In the genomic region with DNA sequence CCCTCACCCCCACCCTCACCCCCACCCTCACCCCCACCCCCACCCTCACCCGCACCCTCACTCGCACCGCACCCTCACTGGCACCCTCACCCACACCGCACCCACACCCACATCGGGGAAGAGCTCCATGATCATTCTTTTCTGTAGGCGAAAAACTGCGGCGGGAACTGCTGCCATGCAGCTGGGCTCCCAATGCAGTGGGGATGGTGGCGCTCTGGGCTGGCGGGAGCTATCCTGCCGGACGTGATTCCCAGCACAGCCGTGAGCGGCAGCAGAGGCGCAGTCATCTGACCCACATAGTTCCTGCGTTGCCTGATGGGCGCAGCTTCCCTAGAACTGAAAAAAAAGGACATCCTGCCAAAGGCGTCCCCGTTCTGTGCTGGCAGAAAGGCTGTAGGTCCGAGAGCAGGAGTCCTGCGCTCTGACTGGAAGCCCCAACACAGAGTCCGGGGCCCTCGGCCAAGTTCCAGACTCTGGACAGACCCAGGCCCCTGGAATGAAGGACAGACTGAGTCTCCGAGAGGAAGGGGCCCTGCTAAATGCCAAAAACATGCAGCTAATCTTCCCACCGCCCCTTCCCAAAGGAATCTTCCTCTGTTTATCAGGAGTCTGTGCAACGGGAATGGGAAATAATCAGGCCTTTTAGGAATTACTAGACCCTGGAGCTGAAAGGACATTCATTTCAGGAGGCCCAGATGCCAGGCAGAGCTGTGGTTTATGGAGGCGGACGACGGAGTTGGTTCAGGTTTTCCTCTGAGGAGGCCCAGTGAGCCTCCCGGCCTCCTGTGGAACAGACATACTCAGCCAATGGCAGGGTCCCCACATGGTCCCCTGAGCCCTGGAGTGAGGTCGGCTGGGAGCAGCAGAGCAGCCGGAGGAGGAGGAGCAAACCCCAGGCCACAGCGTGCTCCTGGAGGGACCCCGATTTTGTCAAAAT, we compare ENCODE assay signal across 8 cellular contexts. TPM values are rescaled to one million over a fixed set of nuclear protein-coding genes. Genes with fewer than 3 reads are reported as not detected.
A peak's percentile ranks its signal among the peaks of the same experiment; 100 is the strongest.
DNase-seq lines count a peak whose midpoint lies in the region; ATAC-seq and TF ChIP-seq lines count a peak whose summit lies in the region.

No MANE protein-coding gene starts in this region.

- H3K36me3 Mint-ChIP-seq in CD8-positive, alpha-beta memory T cell = peaks cover 0 to 9% (median 0%) of the 10 kb centered on the region in 3 donors

- peaks cover 0 to 4% of the 10 kb centered on the region in 2 donors for H3K27me3 Mint-ChIP-seq in CD8-positive, alpha-beta memory T cell

- no peaks in the 10 kb centered on the region for H3K9me3 ChIP-seq in CD8-positive, alpha-beta memory T cell (ENCODE audit: low read length)
- no peaks in the 10 kb centered on the region for H3K9me3 ChIP-seq in upper lobe of left lung

- H3K27ac Mint-ChIP-seq in CD8-positive, alpha-beta memory T cell = peak overlapping the region in 3 of 8 donors; percentile 29 to 52 (median 42)

- H3K4me3 Mint-ChIP-seq in CD8-positive, alpha-beta memory T cell = no peak overlapping the region

- TF ChIP-seq CTCF in LNCAP (IDR thresholded peaks at IDR 0.05) (peak; percentile 53), upper lobe of left lung (IDR thresholded peaks at IDR 0.05) (peak; percentile 32 to 69 (median 41))

- TF ChIP-seq EP300 in upper lobe of left lung (IDR thresholded peaks at IDR 0.05) = no peak

- TF ChIP-seq POLR2A in upper lobe of left lung (IDR thresholded peaks at IDR 0.05) = no peak

- DNase-seq in CD8-positive, alpha-beta memory T cell = peak in 1 of 5 donors; percentile 31
- DNase-seq in SHP77 (lab: John Stamatoyannopoulos, UW) = peak; percentile 96 to 99
- DNase-seq in epidermal melanocyte (ENCODE audit: insufficient read length, low spot score) = peak; percentile 96
- DNase-seq in middle frontal gyrus (ENCODE audit: extremely low spot score, low spot score) = peak; percentile 48
- DNase-seq in upper lobe of left lung = peak; percentile 68 to 84
- DNase-seq in NK-92 treated with Interleukin-12 subunit alpha and Interleukin-12 subunit beta, amount 100 ng/mL, for 24 hours (lab: John Stamatoyannopoulos, UW) = no peak
- DNase-seq in NK-92 (lab: John Stamatoyannopoulos, UW; ENCODE audit: unreplicated experiment) = no peak

- 51 to 77% methylated on average over 19 to 28 of the region's 34 CpGs for WGBS in upper lobe of left lung, 2 donors

- H3K27ac ChIP-seq in CD8-positive, alpha-beta memory T cell (ENCODE audit: low read depth, low read length) = peak overlapping the region; percentile 58
- H3K27ac ChIP-seq in upper lobe of left lung = peak overlapping the region; percentile 13 to 88 (median 72)

- no peaks in the 10 kb centered on the region for H3K9me3 Mint-ChIP-seq in CD8-positive, alpha-beta memory T cell

- POLR2A ChIA-PET in CD8-positive, alpha-beta memory T cell (lab: Charles Lee) = interaction anchor here (0.6 kb wide), 1 partner anchor 9 kb away, joined by 3 read pairs; no protein-coding TSS in a partner anchor

- no peak overlapping the region for H3K4me3 ChIP-seq in CD8-positive, alpha-beta memory T cell (ENCODE audit: low read length)
- H3K4me3 ChIP-seq in upper lobe of left lung = no peak overlapping the region

- ATAC-seq in upper lobe of left lung (ENCODE audit: low FRiP score in 2 of 2) = peak; percentile 79 to 92

- no peaks in the 10 kb centered on the region for H3K27me3 ChIP-seq in CD8-positive, alpha-beta memory T cell (ENCODE audit: insufficient read depth, low read length, poor library complexity, severe bottlenecking)
- no peaks in the 10 kb centered on the region for H3K27me3 ChIP-seq in upper lobe of left lung

- no peaks in the 10 kb centered on the region for H3K36me3 ChIP-seq in CD8-positive, alpha-beta memory T cell (ENCODE audit: insufficient read depth, low read length)
- peaks cover 0 to 19% (median 11%) of the 10 kb centered on the region in 4 donors for H3K36me3 ChIP-seq in upper lobe of left lung

- peaks cover 5% of the 10 kb centered on the region for H3K4me1 ChIP-seq in CD8-positive, alpha-beta memory T cell (ENCODE audit: insufficient read depth, low read length)
- H3K4me1 ChIP-seq in upper lobe of left lung = peaks cover 18 to 26% (median 21%) of the 10 kb centered on the region in 4 donors

- CTCF ChIA-PET in CD8-positive, alpha-beta memory T cell (lab: Charles Lee) = interaction anchor here (1.1 to 2.5 kb wide), 2 partner anchors 13 to 37 kb away, joined by 3 to 9 read pairs; a partner anchor contains a TSS

- peaks cover 13 to 22% (median 17%) of the 10 kb centered on the region in 3 donors for H3K4me1 Mint-ChIP-seq in CD8-positive, alpha-beta memory T cell

RNA-seq across cellular contexts. Expression of a gene that starts 14.1 kb away (rescaled TPM):
- 1 to 10 TPM; 4.6 to 6.2 TPM for total RNA-seq in CD8-positive, alpha-beta memory T cell
- 1.4 TPM for polyA plus RNA-seq in CD8-positive, alpha-beta memory T cell
- 1 to 10 TPM; 2.1 to 9.6 (median 7.1) TPM for total RNA-seq in upper lobe of left lung

RNA-seq across cellular contexts. Expression of a gene that starts 50.6 kb away (rescaled TPM):
- 10 to 100 TPM; 55.3 to 57.3 TPM for total RNA-seq in CD8-positive, alpha-beta memory T cell
- 39.0 TPM for polyA plus RNA-seq in CD8-positive, alpha-beta memory T cell
- 100 to 1,000 TPM in 1 of 6 donors, 10 to 100 TPM in 5; 51.6 to 109 (median 58.9) TPM for total RNA-seq in upper lobe of left lung

RNA-seq across cellular contexts. Expression of a gene that starts 58.8 kb away (rescaled TPM):
- total RNA-seq in CD8-positive, alpha-beta memory T cell = not detected
- polyA plus RNA-seq in CD8-positive, alpha-beta memory T cell = not detected
- total RNA-seq in upper lobe of left lung = 1 to 10 TPM in 4 of 6 donors, under 1 TPM in 1, not detected in 1; 0.57 to 8.4 (median 2.1) TPM

Comparison
In these comparisons a context has a peak if more than half of its experiments do, and no peak if none do; other contexts are left out.
1. DNase-seq: peak in SHP77 (2 of 2), epidermal melanocyte (single experiment), middle frontal gyrus (single experiment) and upper lobe of left lung (2 of 2); none in NK-92 treated with Interleukin-12 subunit alpha and Interleukin-12 subunit beta, amount 100 ng/mL, for 24 hours (single experiment) and NK-92 (single experiment).